Comparison of ENCODE assay signal across 1 cellular context in genomic region chr12:89421093-89421835, GRCh38.
TF ChIP-seq lines count a peak whose summit lies in the region.

No MANE protein-coding gene starts in this region.

TF ChIP-seq in GM23338, 12 proteins besides CTCF, POLR2A, EP300 and RAD21:
- TF ChIP-seq ZNF462 (CRISPR knock-in tag; IDR thresholded peaks at IDR 0.05) = no peak
- no peak for TF ChIP-seq POLR2AphosphoS5 (IDR thresholded peaks at IDR 0.05; ENCODE audit: low read depth)
- no peak for TF ChIP-seq EZH2phosphoT487 (IDR thresholded peaks at IDR 0.05; ENCODE audit: unreplicated experiment)
- TF ChIP-seq REST (IDR thresholded peaks at IDR 0.05; ENCODE audit: unreplicated experiment) = no peak
- TF ChIP-seq EZH2 (IDR thresholded peaks at IDR 0.05; ENCODE audit: low read depth, unreplicated experiment) = no peak
- TF ChIP-seq ZNF331 (CRISPR knock-in tag; IDR thresholded peaks at IDR 0.05; ENCODE audit: low read depth) = no peak
- TF ChIP-seq CREB1 (CRISPR knock-in tag; IDR thresholded peaks at IDR 0.05; ENCODE audit: low read depth) = no peak
- TF ChIP-seq NANOG (IDR thresholded peaks at IDR 0.05; ENCODE audit: borderline replicate concordance) = no peak
- no peak for TF ChIP-seq JUNB (IDR thresholded peaks at IDR 0.05; ENCODE audit: unreplicated experiment)
- no peak for TF ChIP-seq ETS1 (IDR thresholded peaks at IDR 0.05)
- no peak for TF ChIP-seq ZNF114 (CRISPR knock-in tag; IDR thresholded peaks at IDR 0.05)
- no peak for TF ChIP-seq STAT1 (IDR thresholded peaks at IDR 0.05; ENCODE audit: unreplicated experiment)
